Comparison of ENCODE assay signal across 22 cellular contexts in the genomic region with DNA sequence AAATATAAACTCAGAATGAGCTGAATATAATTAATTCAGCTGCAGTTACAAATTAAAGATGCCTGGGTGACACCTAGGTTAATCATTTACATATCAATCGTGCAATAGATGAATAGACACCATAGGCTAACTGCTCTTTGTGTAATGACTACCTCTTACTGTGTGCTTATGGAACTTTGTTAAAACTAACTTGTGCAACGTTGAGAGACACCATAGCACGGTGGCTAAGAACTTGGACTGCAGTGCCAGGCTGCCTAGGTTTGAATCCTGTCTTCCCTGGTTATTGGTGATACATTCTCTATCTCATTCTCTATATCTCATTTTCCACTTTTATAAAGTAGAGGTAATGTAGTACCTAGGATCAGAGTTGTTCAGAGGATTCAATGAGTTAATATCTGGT. TPM values are rescaled to one million over a fixed set of nuclear protein-coding genes. Genes with fewer than 3 reads are reported as not detected.
DNase-seq lines count a peak whose midpoint lies in the region; ATAC-seq, FAIRE-seq and TF ChIP-seq lines count a peak whose summit lies in the region.
"Had no signal": no experiment of that assay in that cellular context is flagged by ENCODE, and none has a peak within 500 bp of the region (broad histone marks: within the 10 kb centered on the region; RNA-seq: fewer than 3 reads in every experiment).

No MANE protein-coding gene starts in this region.

- H3K9me3 ChIP-seq in K562 (replicated peaks; ENCODE audit: control insufficient read depth, insufficient read depth, low read depth, low read length) (no peaks in the 10 kb centered on the region), smooth muscle cell (replicated peaks; ENCODE audit: low read depth) (no peaks in the 10 kb centered on the region)

- WGBS in K562 (ENCODE audit: insufficient coverage, low coverage, missing lambda C conversion rate), result 0% methylated on average over 3 of the region's 3 CpGs
- WGBS in smooth muscle cell (ENCODE audit: low lambda C conversion rate), result 96% methylated on average over 3 of the region's 3 CpGs

- H4K20me1 ChIP-seq in K562 (replicated peaks; ENCODE audit: control insufficient read depth, insufficient read depth, low read length) (no peaks in the 10 kb centered on the region), smooth muscle cell (ENCODE audit: low read depth) (peaks cover 20% of the 10 kb centered on the region)

- POLR2A ChIA-PET in K562 (lab: Yijun Ruan, JAX), result no interaction called here

- H3K9ac ChIP-seq in K562 (ENCODE audit: insufficient read depth in 1 of 2, low read depth in 2 of 2, low read length in 2 of 2) (no peak overlapping the region), smooth muscle cell (ENCODE audit: low read depth) (no peak overlapping the region)
- H3K9ac ChIP-seq: BLaER1 had no signal

- H3K79me2 ChIP-seq in K562 (ENCODE audit: control insufficient read depth, insufficient read depth, low read length), result no peaks in the 10 kb centered on the region
- H3K79me2 ChIP-seq in smooth muscle cell (ENCODE audit: low read depth), result peaks cover 28% of the 10 kb centered on the region

- H2AFZ ChIP-seq in K562 (ENCODE audit: low read depth, low read length), result no peak overlapping the region
- no peak overlapping the region for H2AFZ ChIP-seq in smooth muscle cell (ENCODE audit: low read depth)

- H3K36me3 ChIP-seq in K562 (ENCODE audit: control insufficient read depth, insufficient read depth, low read length) (no peaks in the 10 kb centered on the region), smooth muscle cell (ENCODE audit: low read depth) (no peaks in the 10 kb centered on the region)

- H3K4me2 ChIP-seq in K562 (ENCODE audit: insufficient read depth, low read length) (no peak overlapping the region), smooth muscle cell (no peak overlapping the region)
- H3K4me2 ChIP-seq: BLaER1 had no signal

- H3K4me3 ChIP-seq in NB4 (ENCODE audit: low read depth, low read length), result no peak overlapping the region
- H3K4me3 ChIP-seq in K562, result no peak overlapping the region
- no peak overlapping the region for H3K4me3 ChIP-seq in smooth muscle cell
- H3K4me3 ChIP-seq: BLaER1 had no signal

- CTCF ChIA-PET in K562 (lab: Yijun Ruan, JAX; ENCODE audit: low intra/inter-chr PET ratio), result interaction anchor here (0.5 kb wide), 1 partner anchor 67 kb away, joined by 3 read pairs; no protein-coding TSS in a partner anchor

- TF ChIP-seq CTCF in NB4 (IDR thresholded peaks at IDR 0.05; ENCODE audit: low read depth, low read length) (no peak), K562 (IDR thresholded peaks at IDR 0.05 in 2 of 3, conservative IDR thresholded peaks at IDR 0.05 in 1 of 3; ENCODE audit: insufficient read depth in 2 of 3, low read depth in 1 of 3, low read length in 3 of 3) (no peak), smooth muscle cell (IDR thresholded peaks at IDR 0.05; ENCODE audit: borderline replicate concordance, insufficient read depth, poor library complexity, severe bottlenecking) (no peak)

- in situ Hi-C loops in Caki2 (cut with HindIII; ENCODE audit: low pct_unique_long_range_greater_than_20kb, low sequenced_read_pairs), result no loop called here
- in situ Hi-C loops in K562 (cut with MboI), result no loop called here

- no peaks in the 10 kb centered on the region for H3F3A ChIP-seq in smooth muscle cell (ENCODE audit: low read depth)

- H3K4me1 ChIP-seq in K562 (replicated peaks in 1 of 2; ENCODE audit: control insufficient read depth in 2 of 2, insufficient read depth in 2 of 2, low read length in 2 of 2) (no peaks in the 10 kb centered on the region), smooth muscle cell (ENCODE audit: low read depth) (peaks cover 4% of the 10 kb centered on the region)

- ATAC-seq in K562 (no peak), left lobe of liver (peak; percentile 62)
- ATAC-seq: Panc1, Right ventricle myocardium inferior had no signal

- no peak for FAIRE-seq in K562 (lab: Jason Lieb, UNC)
- FAIRE-seq: A204.1 had no signal

- H3K27ac ChIP-seq in K562 (ENCODE audit: extremely low read depth, low read depth, low read length) (no peak overlapping the region), smooth muscle cell (ENCODE audit: low read depth) (no peak overlapping the region)
- H3K27ac ChIP-seq: BLaER1 had no signal

- no peak for TF ChIP-seq RAD21 in K562 (CRISPR knock-in tag; conservative IDR thresholded peaks at IDR 0.05 in 1 of 2, IDR thresholded peaks at IDR 0.05 in 1 of 2)

- intact Hi-C loops in K562 (cut with micrococcal nuclease), result no loop called here

- H3K27me3 ChIP-seq in K562 (ENCODE audit: control insufficient read depth in 2 of 2, insufficient read depth in 2 of 2, low read length in 2 of 2), result no peaks in the 10 kb centered on the region
- no peaks in the 10 kb centered on the region for H3K27me3 ChIP-seq in smooth muscle cell (ENCODE audit: low read depth)
- H3K27me3 ChIP-seq: BLaER1 had no signal

- TF ChIP-seq EP300 in K562 (IDR thresholded peaks at IDR 0.05; ENCODE audit: low read length), result no peak

- no peak for TF ChIP-seq POLR2A in NB4 (IDR thresholded peaks at IDR 0.05; ENCODE audit: extremely low read depth, insufficient read length)
- TF ChIP-seq POLR2A in K562 (conservative IDR thresholded peaks at IDR 0.05), result no peak

- DNase-seq in Caki2 (ENCODE audit: low read depth), result peak; percentile 71
- peak; percentile 4 for DNase-seq in NB4 (ENCODE audit: low read depth)
- DNase-seq in K562 (ENCODE audit: extremely low read depth in 1 of 4, low spot score in 3 of 4), result no peak
- DNase-seq in left lobe of liver (ENCODE audit: low spot score), result no peak
- no peak for DNase-seq in NCI-H2081 (lab: John Stamatoyannopoulos, UW)
- DNase-seq in medulla oblongata (ENCODE audit: extremely low spot score), result no peak
- DNase-seq in stimulated activated CD4-positive, alpha-beta T cell treated with anti-CD3 and anti-CD28 coated beads, Interleukin-1b, Interleukin-23, amount 100 ng/mL, for 48 hours, result no peak
- DNase-seq in smooth muscle cell (lab: John Stamatoyannopoulos, UW; ENCODE audit: unreplicated experiment), result no peak
- DNase-seq: CD4-positive, alpha-beta memory T cell; GDM1; HCEC 1CT; KG1; MV-4-11; NCI-H1417; NCI-H187; NCI-H2227 treated with DMSO at 0.1 percent for 48 hours; NCI-H524; NCI-H82 had no signal

- no TSS peak for BruUV-seq in K562 (replicated peaks; lab: Mats Ljungman, UMichigan)

- H3K9me1 ChIP-seq in K562 (ENCODE audit: control insufficient read depth, insufficient read depth, low read length), result no peaks in the 10 kb centered on the region

TF ChIP-seq in K562, 482 proteins besides CTCF, POLR2A, EP300 and RAD21 (continues in another document):
- TF ChIP-seq ZNF232 (CRISPR knock-in tag; IDR thresholded peaks at IDR 0.05), result no peak
- TF ChIP-seq, protein P1, sequence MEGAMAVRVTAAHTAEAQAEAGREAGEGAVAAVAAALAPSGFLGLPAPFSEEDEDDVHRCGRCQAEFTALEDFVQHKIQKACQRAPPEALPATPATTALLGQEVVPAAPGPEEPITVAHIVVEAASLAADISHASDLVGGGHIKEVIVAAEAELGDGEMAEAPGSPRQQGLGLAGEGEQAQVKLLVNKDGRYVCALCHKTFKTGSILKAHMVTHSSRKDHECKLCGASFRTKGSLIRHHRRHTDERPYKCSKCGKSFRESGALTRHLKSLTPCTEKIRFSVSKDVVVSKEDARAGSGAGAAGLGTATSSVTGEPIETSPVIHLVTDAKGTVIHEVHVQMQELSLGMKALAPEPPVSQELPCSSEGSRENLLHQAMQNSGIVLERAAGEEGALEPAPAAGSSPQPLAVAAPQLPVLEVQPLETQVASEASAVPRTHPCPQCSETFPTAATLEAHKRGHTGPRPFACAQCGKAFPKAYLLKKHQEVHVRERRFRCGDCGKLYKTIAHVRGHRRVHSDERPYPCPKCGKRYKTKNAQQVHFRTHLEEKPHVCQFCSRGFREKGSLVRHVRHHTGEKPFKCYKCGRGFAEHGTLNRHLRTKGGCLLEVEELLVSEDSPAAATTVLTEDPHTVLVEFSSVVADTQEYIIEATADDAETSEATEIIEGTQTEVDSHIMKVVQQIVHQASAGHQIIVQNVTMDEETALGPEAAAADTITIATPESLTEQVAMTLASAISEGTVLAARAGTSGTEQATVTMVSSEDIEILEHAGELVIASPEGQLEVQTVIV (CRISPR knock-in tag; IDR thresholded peaks at IDR 0.05; ENCODE audit: borderline replicate concordance), result no peak
- no peak for TF ChIP-seq EGR1 (conservative IDR thresholded peaks at IDR 0.05)
- peak; percentile 61 for TF ChIP-seq POLR3A (IDR thresholded peaks at IDR 0.05; ENCODE audit: borderline replicate concordance, extremely low read depth, insufficient read depth, insufficient read length)

RNA-seq across cellular contexts. Expression of a gene that starts 46.9 kb away (rescaled TPM):
- total RNA-seq in Caki2 (2014; rRNA removed; shearing (Covaris generic); ENCODE audit: low replicate concordance), result 19.2 and 21.5 TPM in 2 replicates
- total RNA-seq in K562 (2011; cell fraction: chromatin; rRNA removed; ENCODE audit: low replicate concordance), result 0.70 TPM in 1 of 2 replicates, not detected in the other
- total RNA-seq in K562 (2011; cell fraction: nucleolus; rRNA removed), result not detected in 2 replicates
- total RNA-seq in K562 (2011; cell fraction: nucleoplasm; rRNA removed), result 0.22 TPM in 1 of 2 replicates, not detected in the other
- total RNA-seq in K562 (2014; rRNA removed) (0.05 and 0.20 TPM in 2 replicates), K562 (2014; rRNA removed; fragmentation: Illumina TruSeq; extraction: Trizol) (0.13 TPM in 1 of 2 replicates, not detected in the other), K562 (2015; rRNA removed; fragmentation: Illumina TruSeq; extraction: Trizol) (0.30 and 0.54 TPM in 2 replicates), K562 (2021) (not detected in 2 replicates), left lobe of liver (15.3 TPM), smooth muscle cell (26.6 and 34.0 TPM in 2 replicates)
- polyA plus RNA-seq in K562 (2011; rRNA removed) (0.29 and 9.1 TPM in 2 replicates), K562 (2014; fragmentation: Illumina TruSeq; extraction: Trizol) (0.14 and 0.25 TPM in 2 replicates), K562 (2014; fragmentation: Nextera tagmentation; extraction: Ambion mirVana) (under 1 TPM in 1 of 2 experiments, not detected in 1; 0.17 TPM), K562 (2014; rRNA removed) (0.05 and 0.32 TPM in 2 replicates), smooth muscle cell (19.2 and 23.1 TPM in 2 replicates)
- 5.9 and 10.3 TPM in 2 replicates for polyA plus RNA-seq in K562 (2011; cell fraction: cytosol; rRNA removed)
- 0.14 and 6.0 TPM in 2 replicates for polyA plus RNA-seq in K562 (2011; cell fraction: nucleus; rRNA removed)
- polyA plus RNA-seq in K562 (2012), result 0.07 and 0.12 TPM in 2 replicates
- polyA minus RNA-seq in K562 (2011; rRNA and poly(A)+ RNA removed), result 0.60 and 12.5 TPM in 2 replicates
- polyA minus RNA-seq in K562 (2011; cell fraction: cytosol; rRNA and poly(A)+ RNA removed), result 4.5 TPM in 1 of 2 replicates, not detected in the other
- polyA minus RNA-seq in K562 (2011; cell fraction: nucleus; rRNA and poly(A)+ RNA removed), result 0.40 and 7.2 TPM in 2 replicates

Comparison
In these comparisons a context has a peak if more than half of its experiments do, and no peak if none do; other contexts are left out.
1. DNase-seq: peak in Caki2 (single experiment) and NB4 (single experiment); none in K562 (0 of 4), left lobe of liver (single experiment), NCI-H2081 (0 of 2), medulla oblongata (single experiment), stimulated activated CD4-positive, alpha-beta T cell treated with anti-CD3 and anti-CD28 coated beads, Interleukin-1b, Interleukin-23, amount 100 ng/mL, for 48 hours (single experiment) and smooth muscle cell (single experiment).